Comparison of ENCODE assay signal across 17 cellular contexts in the genomic region with DNA sequence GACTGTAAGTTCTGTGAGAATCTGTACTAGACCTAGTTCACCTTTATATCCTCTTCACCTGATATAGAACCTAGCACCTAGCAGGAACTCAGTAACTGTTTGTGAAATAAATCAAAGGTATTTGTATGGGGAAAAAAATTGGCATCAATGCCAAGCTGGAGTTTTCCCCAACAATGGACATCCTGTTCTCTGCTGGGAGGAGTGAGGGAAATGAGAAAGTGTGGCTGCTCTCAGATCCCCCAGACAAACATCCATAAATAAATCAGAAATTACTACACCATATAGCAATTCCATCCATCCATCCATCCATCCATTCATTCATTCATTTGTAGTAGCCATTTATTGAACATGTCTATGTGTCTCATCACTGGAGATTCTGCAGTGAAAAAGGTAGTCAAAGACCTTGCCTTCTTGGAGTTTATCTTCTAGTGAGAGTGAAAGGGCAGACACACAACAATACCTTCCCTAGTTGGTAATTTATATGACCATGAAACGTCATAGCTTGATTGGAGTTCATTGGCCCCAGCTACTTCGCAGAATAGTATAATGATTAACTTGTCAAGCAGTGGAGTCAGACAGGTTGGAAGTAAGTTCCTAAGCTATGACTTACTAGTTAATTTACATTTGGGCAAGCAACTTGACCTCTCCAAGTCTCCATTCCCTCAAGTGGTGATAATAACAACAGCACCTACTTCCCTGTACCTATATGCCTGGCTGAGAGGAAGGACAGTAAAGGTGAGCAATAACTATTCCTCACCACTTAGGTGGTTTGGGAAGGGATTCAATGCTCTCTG.
A peak's percentile ranks its signal among the peaks of the same experiment; 100 is the strongest.
DNase-seq lines count a peak whose midpoint lies in the region; ATAC-seq and TF ChIP-seq lines count a peak whose summit lies in the region.
"Had no signal": no experiment of that assay in that cellular context is flagged by ENCODE, and none has a peak within 500 bp of the region (broad histone marks: within the 10 kb centered on the region; RNA-seq: fewer than 3 reads in every experiment).

No MANE protein-coding gene starts in this region.

- H3K4me1 ChIP-seq in left lung, result no peaks in the 10 kb centered on the region
- no peaks in the 10 kb centered on the region for H3K4me1 ChIP-seq in upper lobe of right lung
- H3K4me1 ChIP-seq: BE2C had no signal

- intact Hi-C loops in left lung (cut with DNase I), result no loop called here
- intact Hi-C loops in upper lobe of right lung (cut with DNase I), result no loop called here

- H3K4me3 ChIP-seq in epithelial cell of proximal tubule (ENCODE audit: low read depth, low read length) (no peak overlapping the region), left lung (no peak overlapping the region), upper lobe of right lung (no peak overlapping the region)

- H3K36me3 Mint-ChIP-seq in stimulated activated effector memory CD8-positive, alpha-beta T cell treated with anti-CD3 and anti-CD28 coated beads, Interleukin-12 subunit alpha, Interleukin-12 subunit beta, amount 100 ng/mL, for 72 hours, result no peaks in the 10 kb centered on the region

- H3K4me1 Mint-ChIP-seq in stimulated activated effector memory CD8-positive, alpha-beta T cell treated with anti-CD3 and anti-CD28 coated beads, Interleukin-12 subunit alpha, Interleukin-12 subunit beta, amount 100 ng/mL, for 72 hours, result no peaks in the 10 kb centered on the region

- no peaks in the 10 kb centered on the region for H3K27me3 ChIP-seq in left lung
- H3K27me3 ChIP-seq in upper lobe of right lung, result no peaks in the 10 kb centered on the region
- H3K27me3 ChIP-seq: BE2C had no signal

- no peak overlapping the region for H3K4me3 Mint-ChIP-seq in stimulated activated effector memory CD8-positive, alpha-beta T cell treated with anti-CD3 and anti-CD28 coated beads, Interleukin-12 subunit alpha, Interleukin-12 subunit beta, amount 100 ng/mL, for 72 hours
- H3K4me3 Mint-ChIP-seq: CD4-positive, alpha-beta T cell had no signal

- TF ChIP-seq CTCF in epithelial cell of proximal tubule (conservative IDR thresholded peaks at IDR 0.05; ENCODE audit: low read depth, low read length) (peak; percentile 23), left lung (IDR thresholded peaks at IDR 0.05) (no peak), upper lobe of right lung (IDR thresholded peaks at IDR 0.05) (no peak)

- no peak overlapping the region for H3K27ac Mint-ChIP-seq in stimulated activated effector memory CD8-positive, alpha-beta T cell treated with anti-CD3 and anti-CD28 coated beads, Interleukin-12 subunit alpha, Interleukin-12 subunit beta, amount 100 ng/mL, for 72 hours
- H3K27ac Mint-ChIP-seq: CD4-positive, alpha-beta T cell had no signal

- DNase-seq in DMS53 (lab: John Stamatoyannopoulos, UW) (peak; percentile 28), DMS53 treated with DMSO at 0.1 percent for 48 hours (lab: John Stamatoyannopoulos, UW; ENCODE audit: unreplicated experiment) (no peak), epithelial cell of proximal tubule (ENCODE audit: low read depth) (peak; percentile 87), left lung (no peak), upper lobe of right lung (no peak), NCI-H82 treated with DMSO at 0.1 percent for 48 hours (lab: John Stamatoyannopoulos, UW; ENCODE audit: unreplicated experiment) (no peak), superior temporal gyrus (ENCODE audit: extremely low spot score) (no peak)
- DNase-seq in stimulated activated effector memory CD8-positive, alpha-beta T cell treated with anti-CD3 and anti-CD28 coated beads, Interleukin-12 subunit alpha, Interleukin-12 subunit beta, amount 100 ng/mL, for 72 hours (ENCODE audit: low spot score in 2 of 2), result no peak
- DNase-seq: BE2C; CD4-positive, alpha-beta T cell; DND-41; KG1; NCI-H1436; NCI-H2029; NCI-H2171; NCI-H446 treated with DMSO at 0.1 percent for 48 hours had no signal

- ATAC-seq in left lung (peak; percentile 77), upper lobe of right lung (peak; percentile 57)
- no peak for ATAC-seq in stimulated activated effector memory CD8-positive, alpha-beta T cell treated with anti-CD3 and anti-CD28 coated beads, Interleukin-12 subunit alpha, Interleukin-12 subunit beta, amount 100 ng/mL, for 72 hours

- H3K9me3 Mint-ChIP-seq in stimulated activated effector memory CD8-positive, alpha-beta T cell treated with anti-CD3 and anti-CD28 coated beads, Interleukin-12 subunit alpha, Interleukin-12 subunit beta, amount 100 ng/mL, for 72 hours, result no peaks in the 10 kb centered on the region
- H3K9me3 Mint-ChIP-seq: CD4-positive, alpha-beta T cell had no signal

- H3K36me3 ChIP-seq in left lung (no peaks in the 10 kb centered on the region), upper lobe of right lung (no peaks in the 10 kb centered on the region)
- H3K36me3 ChIP-seq: BE2C had no signal

- H3K27ac ChIP-seq in left lung, result no peak overlapping the region
- H3K27ac ChIP-seq in upper lobe of right lung, result no peak overlapping the region
- H3K27ac ChIP-seq: 22Rv1 had no signal

- H3K9me3 ChIP-seq in left lung (no peaks in the 10 kb centered on the region), upper lobe of right lung (no peaks in the 10 kb centered on the region)
- H3K9me3 ChIP-seq: BE2C had no signal

Comparison
In these comparisons a context has a peak if more than half of its experiments do, and no peak if none do; other contexts are left out.
1. DNase-seq: peak in DMS53 (single experiment) and epithelial cell of proximal tubule (single experiment); none in DMS53 treated with DMSO at 0.1 percent for 48 hours (single experiment), left lung (0 of 2), upper lobe of right lung (single experiment), NCI-H82 treated with DMSO at 0.1 percent for 48 hours (single experiment), stimulated activated effector memory CD8-positive, alpha-beta T cell treated with anti-CD3 and anti-CD28 coated beads, Interleukin-12 subunit alpha, Interleukin-12 subunit beta, amount 100 ng/mL, for 72 hours (0 of 2) and superior temporal gyrus (single experiment).